9 cellular contexts compared by ENCODE assay signal in genomic region chr3:58568572-58569286, GRCh38. TPM values are rescaled to one million over a fixed set of nuclear protein-coding genes. Genes with fewer than 3 reads are reported as not detected.
DNase-seq lines count a peak whose midpoint lies in the region; ATAC-seq and TF ChIP-seq lines count a peak whose summit lies in the region.
"Had no signal": no experiment of that assay in that cellular context is flagged by ENCODE, and none has a peak within 500 bp of the region (broad histone marks: within the 10 kb centered on the region; RNA-seq: fewer than 3 reads in every experiment).

No MANE protein-coding gene starts in this region.

- H3K9me3 Mint-ChIP-seq in Caco-2 (ENCODE audit: unreplicated experiment): peaks cover 11% of the 10 kb centered on the region
- H3K9me3 Mint-ChIP-seq: activated naive CD4-positive, alpha-beta T cell treated with anti-CD3 and anti-CD28 coated beads, Interleukin-2, amount 50 U/mL, for 24 hours had no signal

- no peaks in the 10 kb centered on the region for H3K9me3 ChIP-seq in Caco-2

- H3K4me3 ChIP-seq in Caco-2 (ENCODE audit: low read depth, low read length): no peak overlapping the region

- H3K36me3 ChIP-seq in Caco-2 (ENCODE audit: control insufficient read depth, insufficient read depth, low read length): no peaks in the 10 kb centered on the region

- TF ChIP-seq CTCF in Caco-2 (IDR thresholded peaks at IDR 0.05; ENCODE audit: insufficient read depth in 1 of 2, low read depth in 1 of 2, low read length in 1 of 2, severe bottlenecking in 1 of 2, unreplicated experiment in 1 of 2): peak; percentile 74 to 92

- H3K36me3 Mint-ChIP-seq in Caco-2 (ENCODE audit: insufficient read depth, unreplicated experiment): no peaks in the 10 kb centered on the region
- H3K36me3 Mint-ChIP-seq: activated naive CD4-positive, alpha-beta T cell treated with anti-CD3 and anti-CD28 coated beads, Interleukin-2, amount 50 U/mL, for 24 hours had no signal

- H3K27me3 Mint-ChIP-seq in Caco-2 (ENCODE audit: insufficient read depth, unreplicated experiment): no peaks in the 10 kb centered on the region
- H3K27me3 Mint-ChIP-seq: activated naive CD4-positive, alpha-beta T cell treated with anti-CD3 and anti-CD28 coated beads, Interleukin-2, amount 50 U/mL, for 24 hours had no signal

- intact Hi-C loops in Caco-2 (cut with micrococcal nuclease; ENCODE audit: unreplicated experiment): loop anchor here (1.0 to 5.0 kb wide), 3 partner anchors 17 to 62 kb away; no protein-coding TSS in a partner anchor

- H3K4me1 Mint-ChIP-seq in Caco-2 (ENCODE audit: low read depth, unreplicated experiment): peaks cover 19% of the 10 kb centered on the region

- no peak for ATAC-seq in HG03139 (IDR thresholded peaks at IDR 0.05; ENCODE audit: unreplicated experiment)

- no TSS peak for BruUV-seq in Caco-2 (replicated peaks; lab: Mats Ljungman, UMichigan)

- POLR2A ChIA-PET in Caco-2 (lab: Charles Lee) (no interaction called here), HEK293T (lab: Yijun Ruan, JAX) (no interaction called here)

- no peaks in the 10 kb centered on the region for H3K27me3 ChIP-seq in Caco-2 (replicated peaks; ENCODE audit: control insufficient read depth, insufficient read depth, low read length)

- CTCF ChIA-PET in Caco-2 (lab: Charles Lee): interaction anchor here (0.6 to 3.8 kb wide), 9 partner anchors 9 to 95 kb away, joined by 3 to 29 read pairs (median 4); no protein-coding TSS in a partner anchor
- CTCF ChIA-PET in HEK293T (lab: Yijun Ruan, JAX): interaction anchor here (0.6 to 5.5 kb wide), 11 partner anchors 8 to 67 kb away, joined by 3 to 50 read pairs (median 3); no protein-coding TSS in a partner anchor

- H3K27ac Mint-ChIP-seq in Caco-2 (ENCODE audit: unreplicated experiment): peak overlapping the region; percentile 38
- H3K27ac Mint-ChIP-seq: activated naive CD4-positive, alpha-beta T cell treated with anti-CD3 and anti-CD28 coated beads, Interleukin-2, amount 50 U/mL, for 24 hours had no signal

- H3K4me3 Mint-ChIP-seq in Caco-2 (ENCODE audit: unreplicated experiment): no peak overlapping the region
- H3K4me3 Mint-ChIP-seq: activated naive CD4-positive, alpha-beta T cell treated with anti-CD3 and anti-CD28 coated beads, Interleukin-2, amount 50 U/mL, for 24 hours had no signal

- DNase-seq in Caco-2: peak; percentile 62 to 81
- DNase-seq in HEK293T (ENCODE audit: extremely low spot score): peak; percentile 78
- peak; percentile 29 for DNase-seq in NOMO-1 treated with DMSO at 0.1 percent for 48 hours (lab: John Stamatoyannopoulos, UW; ENCODE audit: unreplicated experiment)
- DNase-seq in activated CD8-positive, alpha-beta memory T cell treated with anti-CD3 and anti-CD28 coated beads, Interleukin-2, amount 50 U/mL, for 4 hours: peak; percentile 73
- DNase-seq in epidermal melanocyte (ENCODE audit: insufficient read length, low spot score): peak; percentile 53
- peak; percentile 69 for DNase-seq in myocyte (ENCODE audit: low read depth)
- peak; percentile 76 for DNase-seq in stimulated activated CD8-positive, alpha-beta memory T cell treated with anti-CD3 and anti-CD28 coated beads, Interleukin-7, amount 100 ng/mL, for 24 hours (ENCODE audit: low read depth)

- peaks cover 20% of the 10 kb centered on the region for H3K4me1 ChIP-seq in Caco-2

TF ChIP-seq in HEK293T, 16 proteins besides CTCF, POLR2A, EP300 and RAD21:
- TF ChIP-seq ZNF384 (IDR thresholded peaks at IDR 0.05): no peak

RNA-seq across cellular contexts. Expression of gene FAM107A, which starts 8.5 kb away (rescaled TPM):
- total RNA-seq in Caco-2 (2022) (not detected in 2 replicates), myocyte (not detected in 2 replicates)
- not detected for polyA plus RNA-seq in myocyte (2012)

RNA-seq across cellular contexts. Expression of gene ACOX2, which starts 31.7 kb away (rescaled TPM):
- total RNA-seq in Caco-2 (2022) (9.1 and 9.5 TPM in 2 replicates), myocyte (0.16 and 0.91 TPM in 2 replicates)
- polyA plus RNA-seq in myocyte (2012): 1.3 TPM
